8 cellular contexts compared by ENCODE assay signal in genomic region chr20:53594068-53595017, GRCh38.
DNase-seq lines count a peak whose midpoint lies in the region; ATAC-seq and TF ChIP-seq lines count a peak whose summit lies in the region.

No MANE protein-coding gene starts in this region.

- TF ChIP-seq CTCF in AG04449 (IDR thresholded peaks at IDR 0.05; ENCODE audit: insufficient read depth, low read length, missing control alignments), result peak; percentile 9

- POLR2A ChIA-PET in AG04449 (lab: Yijun Ruan, JAX), result interaction anchor here (0.6 to 1.7 kb wide), 12 partner anchors 62 to 345 kb away, joined by 3 to 12 read pairs (median 4); no protein-coding TSS in a partner anchor

- DNase-seq in AG04449 (ENCODE audit: low read depth, low spot score) (no peak), NCI-H2227 (lab: John Stamatoyannopoulos, UW; ENCODE audit: unreplicated experiment) (peak; percentile 97), kidney glomerular epithelial cell (lab: John Stamatoyannopoulos, UW) (peak; percentile 82)
- peak; percentile 98 for DNase-seq in activated CD4-positive, CD25-positive, alpha-beta regulatory T cell (lab: John Stamatoyannopoulos, UW)
- peak; percentile 96 for DNase-seq in central memory CD4-positive, alpha-beta T cell
- peak; percentile 94 for DNase-seq in stimulated activated CD4-positive, alpha-beta T cell treated with anti-CD3 and anti-CD28 coated beads, Interleukin-15, amount 100 ng/mL, for 48 hours (ENCODE audit: low read depth in 2 of 2)

- CTCF ChIA-PET in AG04449 (lab: Yijun Ruan, JAX), result interaction anchor here (0.8 to 2.6 kb wide), 4 partner anchors 170 to 347 kb away, joined by 3 to 11 read pairs (median 6); no protein-coding TSS in a partner anchor

- peak; percentile 56 for ATAC-seq in GM18873 (IDR thresholded peaks at IDR 0.05; ENCODE audit: low FRiP score, unreplicated experiment)
- peak; percentile 59 for ATAC-seq in HG03139 (IDR thresholded peaks at IDR 0.05; ENCODE audit: unreplicated experiment)

- peak overlapping the region; percentile 72 for H3K4me3 ChIP-seq in AG04449 (ENCODE audit: low read depth, low read length)
